ENCODE assay signal across 1 cellular context in the genomic region with DNA sequence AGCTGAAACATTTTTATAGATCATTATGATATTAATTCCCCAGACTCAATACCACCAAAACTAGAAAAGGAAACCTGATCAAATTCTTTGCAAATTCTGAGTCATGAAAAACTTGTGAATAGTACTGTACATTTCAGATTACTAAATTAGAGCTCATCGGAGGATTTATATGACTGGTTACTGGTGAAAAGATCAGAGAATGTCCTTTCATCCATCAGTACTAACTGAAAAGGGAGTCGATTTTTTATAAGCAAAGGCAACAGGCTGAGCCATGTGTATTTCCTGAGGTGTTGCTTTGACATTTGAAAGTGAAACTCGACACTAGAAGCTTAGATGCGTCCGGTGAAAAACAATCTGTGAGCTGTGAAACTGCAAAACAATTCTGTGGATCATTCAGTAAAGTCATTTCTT.
TF ChIP-seq lines count a peak whose summit lies in the region.

No MANE protein-coding gene starts in this region.

TF ChIP-seq in WTC11, 78 proteins besides CTCF, POLR2A, EP300 and RAD21 (continued from another document):
- TF ChIP-seq, protein P1, sequence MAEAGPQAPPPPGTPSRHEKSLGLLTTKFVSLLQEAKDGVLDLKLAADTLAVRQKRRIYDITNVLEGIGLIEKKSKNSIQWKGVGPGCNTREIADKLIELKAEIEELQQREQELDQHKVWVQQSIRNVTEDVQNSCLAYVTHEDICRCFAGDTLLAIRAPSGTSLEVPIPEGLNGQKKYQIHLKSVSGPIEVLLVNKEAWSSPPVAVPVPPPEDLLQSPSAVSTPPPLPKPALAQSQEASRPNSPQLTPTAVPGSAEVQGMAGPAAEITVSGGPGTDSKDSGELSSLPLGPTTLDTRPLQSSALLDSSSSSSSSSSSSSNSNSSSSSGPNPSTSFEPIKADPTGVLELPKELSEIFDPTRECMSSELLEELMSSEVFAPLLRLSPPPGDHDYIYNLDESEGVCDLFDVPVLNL (CRISPR knock-in tag; IDR thresholded peaks at IDR 0.05; ENCODE audit: borderline replicate concordance, low read depth) = no peak
- TF ChIP-seq, protein P2, sequence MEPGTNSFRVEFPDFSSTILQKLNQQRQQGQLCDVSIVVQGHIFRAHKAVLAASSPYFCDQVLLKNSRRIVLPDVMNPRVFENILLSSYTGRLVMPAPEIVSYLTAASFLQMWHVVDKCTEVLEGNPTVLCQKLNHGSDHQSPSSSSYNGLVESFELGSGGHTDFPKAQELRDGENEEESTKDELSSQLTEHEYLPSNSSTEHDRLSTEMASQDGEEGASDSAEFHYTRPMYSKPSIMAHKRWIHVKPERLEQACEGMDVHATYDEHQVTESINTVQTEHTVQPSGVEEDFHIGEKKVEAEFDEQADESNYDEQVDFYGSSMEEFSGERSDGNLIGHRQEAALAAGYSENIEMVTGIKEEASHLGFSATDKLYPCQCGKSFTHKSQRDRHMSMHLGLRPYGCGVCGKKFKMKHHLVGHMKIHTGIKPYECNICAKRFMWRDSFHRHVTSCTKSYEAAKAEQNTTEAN (CRISPR knock-in tag; IDR thresholded peaks at IDR 0.05) = no peak
- TF ChIP-seq IRF2 (CRISPR knock-in tag; IDR thresholded peaks at IDR 0.05; ENCODE audit: borderline replicate concordance, low read depth) = no peak
- no peak for TF ChIP-seq ZNF121 (CRISPR knock-in tag; IDR thresholded peaks at IDR 0.05)
- TF ChIP-seq, protein P3, sequence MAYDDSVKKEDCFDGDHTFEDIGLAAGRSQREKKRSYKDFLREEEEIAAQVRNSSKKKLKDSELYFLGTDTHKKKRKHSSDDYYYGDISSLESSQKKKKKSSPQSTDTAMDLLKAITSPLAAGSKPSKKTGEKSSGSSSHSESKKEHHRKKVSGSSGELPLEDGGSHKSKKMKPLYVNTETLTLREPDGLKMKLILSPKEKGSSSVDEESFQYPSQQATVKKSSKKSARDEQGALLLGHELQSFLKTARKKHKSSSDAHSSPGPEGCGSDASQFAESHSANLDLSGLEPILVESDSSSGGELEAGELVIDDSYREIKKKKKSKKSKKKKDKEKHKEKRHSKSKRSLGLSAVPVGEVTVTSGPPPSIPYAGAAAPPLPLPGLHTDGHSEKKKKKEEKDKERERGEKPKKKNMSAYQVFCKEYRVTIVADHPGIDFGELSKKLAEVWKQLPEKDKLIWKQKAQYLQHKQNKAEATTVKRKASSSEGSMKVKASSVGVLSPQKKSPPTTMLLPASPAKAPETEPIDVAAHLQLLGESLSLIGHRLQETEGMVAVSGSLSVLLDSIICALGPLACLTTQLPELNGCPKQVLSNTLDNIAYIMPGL (CRISPR knock-in tag; IDR thresholded peaks at IDR 0.05) = no peak
- TF ChIP-seq GTF2I (CRISPR knock-in tag; conservative IDR thresholded peaks at IDR 0.05) = no peak
- TF ChIP-seq ZNF423 (CRISPR knock-in tag; IDR thresholded peaks at IDR 0.05) = no peak
- no peak for TF ChIP-seq JUN (CRISPR knock-in tag; IDR thresholded peaks at IDR 0.05)
- TF ChIP-seq, protein P4, sequence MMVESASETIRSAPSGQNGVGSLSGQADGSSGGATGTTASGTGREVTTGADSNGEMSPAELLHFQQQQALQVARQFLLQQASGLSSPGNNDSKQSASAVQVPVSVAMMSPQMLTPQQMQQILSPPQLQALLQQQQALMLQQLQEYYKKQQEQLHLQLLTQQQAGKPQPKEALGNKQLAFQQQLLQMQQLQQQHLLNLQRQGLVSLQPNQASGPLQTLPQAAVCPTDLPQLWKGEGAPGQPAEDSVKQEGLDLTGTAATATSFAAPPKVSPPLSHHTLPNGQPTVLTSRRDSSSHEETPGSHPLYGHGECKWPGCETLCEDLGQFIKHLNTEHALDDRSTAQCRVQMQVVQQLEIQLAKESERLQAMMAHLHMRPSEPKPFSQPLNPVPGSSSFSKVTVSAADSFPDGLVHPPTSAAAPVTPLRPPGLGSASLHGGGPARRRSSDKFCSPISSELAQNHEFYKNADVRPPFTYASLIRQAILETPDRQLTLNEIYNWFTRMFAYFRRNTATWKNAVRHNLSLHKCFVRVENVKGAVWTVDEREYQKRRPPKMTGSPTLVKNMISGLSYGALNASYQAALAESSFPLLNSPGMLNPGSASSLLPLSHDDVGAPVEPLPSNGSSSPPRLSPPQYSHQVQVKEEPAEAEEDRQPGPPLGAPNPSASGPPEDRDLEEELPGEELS (CRISPR knock-in tag; IDR thresholded peaks at IDR 0.05) = no peak
- TF ChIP-seq RELA (CRISPR knock-in tag; IDR thresholded peaks at IDR 0.05; ENCODE audit: borderline replicate concordance) = no peak
